Comparison of ENCODE assay signal across 10 cellular contexts in the genomic region with DNA sequence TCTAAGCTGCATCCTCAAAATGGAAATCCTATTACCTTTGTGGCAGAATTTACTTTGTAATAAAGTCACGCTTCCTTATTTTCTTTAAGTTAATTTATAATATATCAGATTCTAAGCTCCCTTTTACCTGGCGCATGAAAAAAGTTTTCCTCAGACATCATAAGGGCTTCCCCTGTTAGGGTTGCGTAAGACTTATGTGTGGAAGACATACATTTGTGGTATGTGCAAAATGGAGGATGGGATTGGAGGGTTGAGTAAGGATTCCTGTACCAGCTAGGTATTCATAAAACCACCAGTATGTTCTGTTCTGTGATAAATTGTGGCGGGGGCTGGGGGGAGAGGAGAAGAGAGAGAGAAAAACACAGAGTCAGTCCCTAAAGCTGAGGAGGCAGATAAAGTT.
"Had no signal": no experiment of that assay in that cellular context is flagged by ENCODE, and none has a peak within 500 bp of the region (broad histone marks: within the 10 kb centered on the region; RNA-seq: fewer than 3 reads in every experiment).

No MANE protein-coding gene starts in this region.

- FAIRE-seq: H54 had no signal

- H3K36me3 ChIP-seq: HAP-1 had no signal

- H3K4me1 ChIP-seq: HAP-1 had no signal

- H2AFZ ChIP-seq: GM23248, GM23338 had no signal

- ATAC-seq: GM23338, HCT116 had no signal

- DNase-seq: GM23248, GOT3, H7, H9, HCEC 1CT, HFFc6 had no signal

- H3K4me3 ChIP-seq: GM23248, GM23338, HAP-1 had no signal

- H3K4me2 ChIP-seq: GM23338 had no signal

- H3K27ac ChIP-seq: GM23248 had no signal

- H3K9ac ChIP-seq: GM23248 had no signal

- H3K9me3 ChIP-seq: HAP-1 had no signal
